Comparison of ENCODE assay signal across 14 cellular contexts in genomic region chr22:43313497-43314474, GRCh38. TPM values are rescaled to one million over a fixed set of nuclear protein-coding genes. Genes with fewer than 3 reads are reported as not detected.
DNase-seq lines count a peak whose midpoint lies in the region; ATAC-seq, FAIRE-seq and TF ChIP-seq lines count a peak whose summit lies in the region.
"Had no signal": no experiment of that assay in that cellular context is flagged by ENCODE, and none has a peak within 500 bp of the region (broad histone marks: within the 10 kb centered on the region; RNA-seq: fewer than 3 reads in every experiment).

No MANE protein-coding gene starts in this region.

- H3K4me1 ChIP-seq in adrenal gland (replicated peaks in 1 of 2), result peaks cover 0 to 10% of the 10 kb centered on the region in 2 donors
- H3K4me1 ChIP-seq in kidney (ENCODE audit: control insufficient read depth in 1 of 2, insufficient read depth in 1 of 2, low read depth in 1 of 2, low read length in 2 of 2), result peaks cover 0 to 2% of the 10 kb centered on the region in 2 donors
- H3K4me1 ChIP-seq in thoracic aorta (ENCODE audit: control insufficient read depth in 1 of 2, low read depth in 2 of 2), result peaks cover 11 to 20% of the 10 kb centered on the region in 2 donors
- H3K4me1 ChIP-seq: foreskin keratinocyte had no signal

- H3K27ac ChIP-seq in adrenal gland, result peak overlapping the region in 1 of 5 donors; percentile 61
- peak overlapping the region in 1 of 2 donors; percentile 36 for H3K27ac ChIP-seq in kidney (ENCODE audit: low read depth in 2 of 2, low read length in 2 of 2)
- peak overlapping the region; percentile 32 to 46 for H3K27ac ChIP-seq in thoracic aorta
- H3K27ac ChIP-seq: foreskin keratinocyte had no signal

- TF ChIP-seq CTCF in adrenal gland (IDR thresholded peaks at IDR 0.05), result no peak
- TF ChIP-seq CTCF in kidney (IDR thresholded peaks at IDR 0.05; ENCODE audit: borderline replicate concordance, extremely low read depth, insufficient read depth), result no peak
- TF ChIP-seq CTCF in thoracic aorta (IDR thresholded peaks at IDR 0.05), result no peak

- ATAC-seq in thoracic aorta (ENCODE audit: insufficient number of reproducible peaks, low FRiP score, low read depth) (no peak), HG03439 (IDR thresholded peaks at IDR 0.05; ENCODE audit: unreplicated experiment) (no peak)
- ATAC-seq: foreskin keratinocyte, left lobe of liver had no signal

- DNase-seq in M059J (ENCODE audit: low read depth) (peak; percentile 42), adrenal gland (peak in 5 of 7 donors; percentile 34 to 71 (median 53)), kidney (peak; percentile 91), thoracic aorta (ENCODE audit: low spot score) (no peak), NCI-H1105 treated with DMSO at 0.1 percent for 48 hours (lab: John Stamatoyannopoulos, UW) (no peak), NCI-H82 treated with DMSO at 0.1 percent for 48 hours (lab: John Stamatoyannopoulos, UW; ENCODE audit: unreplicated experiment) (no peak)
- DNase-seq: activated CD4-positive, alpha-beta T cell treated with anti-CD3 and anti-CD28 coated beads for 48 hours; foreskin keratinocyte; Kasumi-1; stimulated activated naive CD4-positive, alpha-beta T cell had no signal

- intact Hi-C loops in adrenal gland (cut with DNase I) (no loop called here), kidney (cut with DNase I) (no loop called here)

- H3K9ac ChIP-seq in kidney (ENCODE audit: low read length in 2 of 2), result no peak overlapping the region

- H3K27me3 ChIP-seq in adrenal gland (no peaks in the 10 kb centered on the region), thoracic aorta (replicated peaks; ENCODE audit: insufficient read depth) (no peaks in the 10 kb centered on the region)

- H3K36me3 ChIP-seq in adrenal gland (replicated peaks in 1 of 2) (no peaks in the 10 kb centered on the region), kidney (ENCODE audit: control insufficient read depth in 1 of 2, insufficient read depth in 2 of 2, low read length in 2 of 2) (no peaks in the 10 kb centered on the region), thoracic aorta (no peaks in the 10 kb centered on the region)

- no peak for FAIRE-seq in kidney (lab: Jason Lieb, UNC)
- FAIRE-seq: GM12892 had no signal

- H3K9me3 ChIP-seq in adrenal gland (replicated peaks in 1 of 3) (no peaks in the 10 kb centered on the region), kidney (ENCODE audit: control insufficient read depth in 1 of 2, low read length in 2 of 2) (no peaks in the 10 kb centered on the region), thoracic aorta (no peaks in the 10 kb centered on the region)

- 70 to 76% (median 73%) methylated on average over 9 of the region's 9 CpGs for WGBS in adrenal gland, 4 donors

- H3K4me3 ChIP-seq in adrenal gland (no peak overlapping the region), kidney (ENCODE audit: low read length in 2 of 2) (no peak overlapping the region), thoracic aorta (no peak overlapping the region)

- no peak for TF ChIP-seq POLR2A in adrenal gland (IDR thresholded peaks at IDR 0.05)

RNA-seq across cellular contexts. Expression of gene SCUBE1, which starts 29.4 kb away (rescaled TPM):
- total RNA-seq in M059J (2014; rRNA removed; shearing (Covaris generic)), result 11.5 and 17.4 TPM in 2 replicates
- total RNA-seq in adrenal gland (10 to 100 TPM in 6 of 8 donors, 1 to 10 TPM in 2; 3.7 to 34.0 (median 12.0) TPM), kidney (7.1 TPM), thoracic aorta (10 to 100 TPM in 1 of 2 donors, 1 to 10 TPM in 1; 6.0 to 25.0 TPM)
- polyA plus RNA-seq in adrenal gland (1 to 10 TPM; 2.7 to 5.3 (median 4.2) TPM), kidney (ENCODE audit: insufficient read depth, low read depth, low replicate concordance) (2.3 TPM)
- total RNA-seq: activated T-helper 2 cell treated with anti-CD3 and anti-CD28 coated beads, Interferon-gamma antibody, Interleukin-2, Interleukin-4, amounts not matched to agents 10 μg/mL and 5 μg/mL and 100 μg/mL, durations not matched to agents 14 hours and 24 hours and 36 hours; foreskin keratinocyte had no signal
- polyA plus RNA-seq: foreskin keratinocyte had no signal

Comparison
In these comparisons a context has a peak if more than half of its experiments do, and no peak if none do; other contexts are left out.
1. DNase-seq: peak in M059J (single experiment), adrenal gland (5 of 7) and kidney (single experiment); none in thoracic aorta (single experiment), NCI-H1105 treated with DMSO at 0.1 percent for 48 hours (single experiment) and NCI-H82 treated with DMSO at 0.1 percent for 48 hours (single experiment).